ENCODE assay signal across 1 cellular context in genomic region chr10:110354322-110354766, GRCh38.
TF ChIP-seq lines count a peak whose summit lies in the region.

No MANE protein-coding gene starts in this region.

TF ChIP-seq in GM12878, 131 proteins besides CTCF, POLR2A, EP300 and RAD21 (continued from another document and continues in another):
- TF ChIP-seq, protein P1, sequence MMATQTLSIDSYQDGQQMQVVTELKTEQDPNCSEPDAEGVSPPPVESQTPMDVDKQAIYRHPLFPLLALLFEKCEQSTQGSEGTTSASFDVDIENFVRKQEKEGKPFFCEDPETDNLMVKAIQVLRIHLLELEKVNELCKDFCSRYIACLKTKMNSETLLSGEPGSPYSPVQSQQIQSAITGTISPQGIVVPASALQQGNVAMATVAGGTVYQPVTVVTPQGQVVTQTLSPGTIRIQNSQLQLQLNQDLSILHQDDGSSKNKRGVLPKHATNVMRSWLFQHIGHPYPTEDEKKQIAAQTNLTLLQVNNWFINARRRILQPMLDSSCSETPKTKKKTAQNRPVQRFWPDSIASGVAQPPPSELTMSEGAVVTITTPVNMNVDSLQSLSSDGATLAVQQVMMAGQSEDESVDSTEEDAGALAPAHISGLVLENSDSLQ (IDR thresholded peaks at IDR 0.05): peak; percentile 75
- TF ChIP-seq ATF2 (IDR thresholded peaks at IDR 0.05; ENCODE audit: low read length) (no peak), PAX5 (IDR thresholded peaks at IDR 0.05; ENCODE audit: borderline replicate concordance, low read depth, low read length) (peak; percentile 23; the same call in 1 of the 2 replicates), ZNF24 (IDR thresholded peaks at IDR 0.05) (0 out of 2 replicates have a peak, but pooled peaks have one; percentile 35), RBBP5 (conservative IDR thresholded peaks at IDR 0.05) (no peak), RELB (IDR thresholded peaks at IDR 0.05; ENCODE audit: low read depth) (peak; percentile 25; the same call in 1 of the 2 replicates), MTA3 (IDR thresholded peaks at IDR 0.05; ENCODE audit: borderline replicate concordance, low read length) (no peak), RB1 (IDR thresholded peaks at IDR 0.05; ENCODE audit: borderline replicate concordance) (peak; percentile 44; the same call in 1 of the 2 replicates), ZNF384 (IDR thresholded peaks at IDR 0.05; ENCODE audit: borderline replicate concordance, low read depth, low read length) (no peak), IKZF2 (IDR thresholded peaks at IDR 0.05) (peak; percentile 33 to 69), MEF2A (IDR thresholded peaks at IDR 0.05; ENCODE audit: insufficient read depth, low read depth, low read length) (0 out of 2 replicates have a peak, but pooled peaks have one; percentile 46), POU2F2 (IDR thresholded peaks at IDR 0.05; ENCODE audit: borderline replicate concordance, low read depth, low read length) (peak; percentile 22; the same call in 1 of the 3 replicates), NFYA (IDR thresholded peaks at IDR 0.05; ENCODE audit: borderline replicate concordance, low read depth, low read length) (no peak), HDGF (IDR thresholded peaks at IDR 0.05) (peak; percentile 41; the same call in 1 of the 2 replicates), NR2C1 (IDR thresholded peaks at IDR 0.05) (no peak), STAT1 (conservative IDR thresholded peaks at IDR 0.05) (0 out of 2 replicates have a peak, but pooled peaks have one; percentile 34), RAD51 (IDR thresholded peaks at IDR 0.05) (peak; percentile 39; the same call in 1 of the 2 replicates), SMARCA5 (IDR thresholded peaks at IDR 0.05) (peak; percentile 87; the same call in 1 of the 2 replicates), EZH2 (IDR thresholded peaks at IDR 0.05; ENCODE audit: borderline replicate concordance, control insufficient read depth, low read depth, low read length) (no peak), MXI1 (IDR thresholded peaks at IDR 0.05; ENCODE audit: low read depth, low read length) (peak; percentile 65; the same call in 1 of the 2 replicates), SPI1 (IDR thresholded peaks at IDR 0.05; ENCODE audit: borderline replicate concordance, insufficient read depth, low read depth, low read length) (0 out of 2 replicates have a peak, but pooled peaks have one; percentile 4), MEF2B (IDR thresholded peaks at IDR 0.05; ENCODE audit: partially characterized antibody, poor library complexity, severe bottlenecking) (peak; percentile 41), NBN (IDR thresholded peaks at IDR 0.05) (peak; percentile 88), SUPT20H (IDR thresholded peaks at IDR 0.05; ENCODE audit: borderline replicate concordance, control insufficient read depth, low read depth, low read length) (no peak), RFX5 (IDR thresholded peaks at IDR 0.05; ENCODE audit: low read depth, low read length) (no peak), ZZZ3 (IDR thresholded peaks at IDR 0.05; ENCODE audit: control insufficient read depth, insufficient read length, low read depth) (no peak), EED (IDR thresholded peaks at IDR 0.05; ENCODE audit: low read depth) (0 out of 2 replicates have a peak, but pooled peaks have one; percentile 21), IKZF1 (conservative IDR thresholded peaks at IDR 0.05) (peak; percentile 68)
- TF ChIP-seq, protein P2, sequence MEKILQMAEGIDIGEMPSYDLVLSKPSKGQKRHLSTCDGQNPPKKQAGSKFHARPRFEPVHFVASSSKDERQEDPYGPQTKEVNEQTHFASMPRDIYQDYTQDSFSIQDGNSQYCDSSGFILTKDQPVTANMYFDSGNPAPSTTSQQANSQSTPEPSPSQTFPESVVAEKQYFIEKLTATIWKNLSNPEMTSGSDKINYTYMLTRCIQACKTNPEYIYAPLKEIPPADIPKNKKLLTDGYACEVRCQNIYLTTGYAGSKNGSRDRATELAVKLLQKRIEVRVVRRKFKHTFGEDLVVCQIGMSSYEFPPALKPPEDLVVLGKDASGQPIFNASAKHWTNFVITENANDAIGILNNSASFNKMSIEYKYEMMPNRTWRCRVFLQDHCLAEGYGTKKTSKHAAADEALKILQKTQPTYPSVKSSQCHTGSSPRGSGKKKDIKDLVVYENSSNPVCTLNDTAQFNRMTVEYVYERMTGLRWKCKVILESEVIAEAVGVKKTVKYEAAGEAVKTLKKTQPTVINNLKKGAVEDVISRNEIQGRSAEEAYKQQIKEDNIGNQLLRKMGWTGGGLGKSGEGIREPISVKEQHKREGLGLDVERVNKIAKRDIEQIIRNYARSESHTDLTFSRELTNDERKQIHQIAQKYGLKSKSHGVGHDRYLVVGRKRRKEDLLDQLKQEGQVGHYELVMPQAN (conservative IDR thresholded peaks at IDR 0.05): 0 out of 2 replicates have a peak, but pooled peaks have one; percentile 25
- TF ChIP-seq, protein P3, sequence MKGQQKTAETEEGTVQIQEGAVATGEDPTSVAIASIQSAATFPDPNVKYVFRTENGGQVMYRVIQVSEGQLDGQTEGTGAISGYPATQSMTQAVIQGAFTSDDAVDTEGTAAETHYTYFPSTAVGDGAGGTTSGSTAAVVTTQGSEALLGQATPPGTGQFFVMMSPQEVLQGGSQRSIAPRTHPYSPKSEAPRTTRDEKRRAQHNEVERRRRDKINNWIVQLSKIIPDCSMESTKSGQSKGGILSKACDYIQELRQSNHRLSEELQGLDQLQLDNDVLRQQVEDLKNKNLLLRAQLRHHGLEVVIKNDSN (IDR thresholded peaks at IDR 0.05; ENCODE audit: borderline replicate concordance, extremely low read length, insufficient read depth, low read depth, low read length): no peak
- TF ChIP-seq, protein P4, sequence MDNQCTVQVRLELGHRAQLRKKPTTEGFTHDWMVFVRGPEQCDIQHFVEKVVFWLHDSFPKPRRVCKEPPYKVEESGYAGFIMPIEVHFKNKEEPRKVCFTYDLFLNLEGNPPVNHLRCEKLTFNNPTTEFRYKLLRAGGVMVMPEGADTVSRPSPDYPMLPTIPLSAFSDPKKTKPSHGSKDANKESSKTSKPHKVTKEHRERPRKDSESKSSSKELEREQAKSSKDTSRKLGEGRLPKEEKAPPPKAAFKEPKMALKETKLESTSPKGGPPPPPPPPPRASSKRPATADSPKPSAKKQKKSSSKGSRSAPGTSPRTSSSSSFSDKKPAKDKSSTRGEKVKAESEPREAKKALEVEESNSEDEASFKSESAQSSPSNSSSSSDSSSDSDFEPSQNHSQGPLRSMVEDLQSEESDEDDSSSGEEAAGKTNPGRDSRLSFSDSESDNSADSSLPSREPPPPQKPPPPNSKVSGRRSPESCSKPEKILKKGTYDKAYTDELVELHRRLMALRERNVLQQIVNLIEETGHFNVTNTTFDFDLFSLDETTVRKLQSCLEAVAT (IDR thresholded peaks at IDR 0.05): peak; percentile 65; the same call in 1 of the 2 replicates
- TF ChIP-seq, protein P5, sequence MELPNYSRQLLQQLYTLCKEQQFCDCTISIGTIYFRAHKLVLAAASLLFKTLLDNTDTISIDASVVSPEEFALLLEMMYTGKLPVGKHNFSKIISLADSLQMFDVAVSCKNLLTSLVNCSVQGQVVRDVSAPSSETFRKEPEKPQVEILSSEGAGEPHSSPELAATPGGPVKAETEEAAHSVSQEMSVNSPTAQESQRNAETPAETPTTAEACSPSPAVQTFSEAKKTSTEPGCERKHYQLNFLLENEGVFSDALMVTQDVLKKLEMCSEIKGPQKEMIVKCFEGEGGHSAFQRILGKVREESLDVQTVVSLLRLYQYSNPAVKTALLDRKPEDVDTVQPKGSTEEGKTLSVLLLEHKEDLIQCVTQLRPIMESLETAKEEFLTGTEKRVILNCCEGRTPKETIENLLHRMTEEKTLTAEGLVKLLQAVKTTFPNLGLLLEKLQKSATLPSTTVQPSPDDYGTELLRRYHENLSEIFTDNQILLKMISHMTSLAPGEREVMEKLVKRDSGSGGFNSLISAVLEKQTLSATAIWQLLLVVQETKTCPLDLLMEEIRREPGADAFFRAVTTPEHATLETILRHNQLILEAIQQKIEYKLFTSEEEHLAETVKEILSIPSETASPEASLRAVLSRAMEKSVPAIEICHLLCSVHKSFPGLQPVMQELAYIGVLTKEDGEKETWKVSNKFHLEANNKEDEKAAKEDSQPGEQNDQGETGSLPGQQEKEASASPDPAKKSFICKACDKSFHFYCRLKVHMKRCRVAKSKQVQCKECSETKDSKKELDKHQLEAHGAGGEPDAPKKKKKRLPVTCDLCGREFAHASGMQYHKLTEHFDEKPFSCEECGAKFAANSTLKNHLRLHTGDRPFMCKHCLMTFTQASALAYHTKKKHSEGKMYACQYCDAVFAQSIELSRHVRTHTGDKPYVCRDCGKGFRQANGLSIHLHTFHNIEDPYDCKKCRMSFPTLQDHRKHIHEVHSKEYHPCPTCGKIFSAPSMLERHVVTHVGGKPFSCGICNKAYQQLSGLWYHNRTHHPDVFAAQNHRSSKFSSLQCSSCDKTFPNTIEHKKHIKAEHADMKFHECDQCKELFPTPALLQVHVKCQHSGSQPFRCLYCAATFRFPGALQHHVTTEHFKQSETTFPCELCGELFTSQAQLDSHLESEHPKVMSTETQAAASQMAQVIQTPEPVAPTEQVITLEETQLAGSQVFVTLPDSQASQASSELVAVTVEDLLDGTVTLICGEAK (IDR thresholded peaks at IDR 0.05; ENCODE audit: borderline replicate concordance): no peak
- TF ChIP-seq, protein P6, sequence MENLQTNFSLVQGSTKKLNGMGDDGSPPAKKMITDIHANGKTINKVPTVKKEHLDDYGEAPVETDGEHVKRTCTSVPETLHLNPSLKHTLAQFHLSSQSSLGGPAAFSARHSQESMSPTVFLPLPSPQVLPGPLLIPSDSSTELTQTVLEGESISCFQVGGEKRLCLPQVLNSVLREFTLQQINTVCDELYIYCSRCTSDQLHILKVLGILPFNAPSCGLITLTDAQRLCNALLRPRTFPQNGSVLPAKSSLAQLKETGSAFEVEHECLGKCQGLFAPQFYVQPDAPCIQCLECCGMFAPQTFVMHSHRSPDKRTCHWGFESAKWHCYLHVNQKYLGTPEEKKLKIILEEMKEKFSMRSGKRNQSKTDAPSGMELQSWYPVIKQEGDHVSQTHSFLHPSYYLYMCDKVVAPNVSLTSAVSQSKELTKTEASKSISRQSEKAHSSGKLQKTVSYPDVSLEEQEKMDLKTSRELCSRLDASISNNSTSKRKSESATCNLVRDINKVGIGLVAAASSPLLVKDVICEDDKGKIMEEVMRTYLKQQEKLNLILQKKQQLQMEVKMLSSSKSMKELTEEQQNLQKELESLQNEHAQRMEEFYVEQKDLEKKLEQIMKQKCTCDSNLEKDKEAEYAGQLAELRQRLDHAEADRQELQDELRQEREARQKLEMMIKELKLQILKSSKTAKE (IDR thresholded peaks at IDR 0.05; ENCODE audit: low read depth, poor library complexity, severe bottlenecking): peak; percentile 45
- TF ChIP-seq, protein P7, sequence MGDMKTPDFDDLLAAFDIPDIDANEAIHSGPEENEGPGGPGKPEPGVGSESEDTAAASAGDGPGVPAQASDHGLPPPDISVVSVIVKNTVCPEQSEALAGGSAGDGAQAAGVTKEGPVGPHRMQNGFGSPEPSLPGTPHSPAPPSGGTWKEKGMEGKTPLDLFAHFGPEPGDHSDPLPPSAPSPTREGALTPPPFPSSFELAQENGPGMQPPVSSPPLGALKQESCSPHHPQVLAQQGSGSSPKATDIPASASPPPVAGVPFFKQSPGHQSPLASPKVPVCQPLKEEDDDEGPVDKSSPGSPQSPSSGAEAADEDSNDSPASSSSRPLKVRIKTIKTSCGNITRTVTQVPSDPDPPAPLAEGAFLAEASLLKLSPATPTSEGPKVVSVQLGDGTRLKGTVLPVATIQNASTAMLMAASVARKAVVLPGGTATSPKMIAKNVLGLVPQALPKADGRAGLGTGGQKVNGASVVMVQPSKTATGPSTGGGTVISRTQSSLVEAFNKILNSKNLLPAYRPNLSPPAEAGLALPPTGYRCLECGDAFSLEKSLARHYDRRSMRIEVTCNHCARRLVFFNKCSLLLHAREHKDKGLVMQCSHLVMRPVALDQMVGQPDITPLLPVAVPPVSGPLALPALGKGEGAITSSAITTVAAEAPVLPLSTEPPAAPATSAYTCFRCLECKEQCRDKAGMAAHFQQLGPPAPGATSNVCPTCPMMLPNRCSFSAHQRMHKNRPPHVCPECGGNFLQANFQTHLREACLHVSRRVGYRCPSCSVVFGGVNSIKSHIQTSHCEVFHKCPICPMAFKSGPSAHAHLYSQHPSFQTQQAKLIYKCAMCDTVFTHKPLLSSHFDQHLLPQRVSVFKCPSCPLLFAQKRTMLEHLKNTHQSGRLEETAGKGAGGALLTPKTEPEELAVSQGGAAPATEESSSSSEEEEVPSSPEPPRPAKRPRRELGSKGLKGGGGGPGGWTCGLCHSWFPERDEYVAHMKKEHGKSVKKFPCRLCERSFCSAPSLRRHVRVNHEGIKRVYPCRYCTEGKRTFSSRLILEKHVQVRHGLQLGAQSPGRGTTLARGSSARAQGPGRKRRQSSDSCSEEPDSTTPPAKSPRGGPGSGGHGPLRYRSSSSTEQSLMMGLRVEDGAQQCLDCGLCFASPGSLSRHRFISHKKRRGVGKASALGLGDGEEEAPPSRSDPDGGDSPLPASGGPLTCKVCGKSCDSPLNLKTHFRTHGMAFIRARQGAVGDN (IDR thresholded peaks at IDR 0.05): peak; percentile 88
- TF ChIP-seq, protein P8, sequence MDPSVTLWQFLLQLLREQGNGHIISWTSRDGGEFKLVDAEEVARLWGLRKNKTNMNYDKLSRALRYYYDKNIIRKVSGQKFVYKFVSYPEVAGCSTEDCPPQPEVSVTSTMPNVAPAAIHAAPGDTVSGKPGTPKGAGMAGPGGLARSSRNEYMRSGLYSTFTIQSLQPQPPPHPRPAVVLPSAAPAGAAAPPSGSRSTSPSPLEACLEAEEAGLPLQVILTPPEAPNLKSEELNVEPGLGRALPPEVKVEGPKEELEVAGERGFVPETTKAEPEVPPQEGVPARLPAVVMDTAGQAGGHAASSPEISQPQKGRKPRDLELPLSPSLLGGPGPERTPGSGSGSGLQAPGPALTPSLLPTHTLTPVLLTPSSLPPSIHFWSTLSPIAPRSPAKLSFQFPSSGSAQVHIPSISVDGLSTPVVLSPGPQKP (IDR thresholded peaks at IDR 0.05; ENCODE audit: low read depth, low read length): no peak
